10 cellular contexts compared by ENCODE assay signal in the genomic region with DNA sequence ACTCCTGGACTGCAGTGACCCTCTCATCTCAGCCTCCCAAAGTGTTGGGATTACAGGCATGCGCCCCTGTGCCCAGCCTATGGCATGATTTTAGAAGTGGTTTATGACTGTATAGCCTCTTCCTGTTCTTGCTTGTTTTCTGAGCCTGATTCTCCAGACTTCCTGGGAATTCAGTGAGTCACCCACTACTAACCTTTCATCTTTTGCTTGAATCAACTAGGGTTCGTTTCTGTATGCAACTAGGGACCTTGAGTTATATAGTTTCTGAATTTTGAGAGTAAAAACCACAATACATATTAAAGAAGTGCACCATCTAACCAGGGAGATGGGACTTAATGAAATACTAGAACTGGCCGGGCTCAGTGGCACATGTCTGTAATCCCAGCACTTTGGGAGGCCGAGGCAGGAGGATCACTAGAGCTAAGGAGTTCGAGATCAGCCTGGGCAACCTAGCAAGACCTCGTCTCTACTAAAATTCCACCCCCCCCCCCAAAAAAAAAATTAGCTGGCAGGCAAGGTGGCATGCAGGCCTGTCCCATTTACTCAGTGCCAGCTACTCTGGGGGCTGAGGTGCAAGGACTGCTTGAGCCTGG.
DNase-seq lines count a peak whose midpoint lies in the region; ATAC-seq and TF ChIP-seq lines count a peak whose summit lies in the region.
"Had no signal": no experiment of that assay in that cellular context is flagged by ENCODE, and none has a peak within 500 bp of the region (broad histone marks: within the 10 kb centered on the region; RNA-seq: fewer than 3 reads in every experiment).

No MANE protein-coding gene starts in this region.

- intact Hi-C loops in activated CD4-positive, alpha-beta T cell treated with anti-CD3 and anti-CD28 coated beads, Interleukin-2, amount 10 ng/mL, durations not matched to agents 24 days and 14 days (cut with micrococcal nuclease): loop anchor here (1.0 to 2.0 kb wide), 2 partner anchors 86 to 92 kb away; no protein-coding TSS in a partner anchor
- intact Hi-C loops in posterior vena cava (cut with DNase I): no loop called here

- H3K27ac Mint-ChIP-seq in activated CD4-positive, alpha-beta T cell treated with anti-CD3 and anti-CD28 coated beads, Interleukin-2, amount 10 ng/mL, durations not matched to agents 24 days and 14 days: peak overlapping the region; percentile 29
- H3K27ac Mint-ChIP-seq: B cell had no signal

- H3K36me3 Mint-ChIP-seq in activated CD4-positive, alpha-beta T cell treated with anti-CD3 and anti-CD28 coated beads, Interleukin-2, amount 10 ng/mL, durations not matched to agents 24 days and 14 days (ENCODE audit: low read depth): peaks cover 13% of the 10 kb centered on the region

- H3K4me1 Mint-ChIP-seq in activated CD4-positive, alpha-beta T cell treated with anti-CD3 and anti-CD28 coated beads, Interleukin-2, amount 10 ng/mL, durations not matched to agents 24 days and 14 days: peaks cover 37% of the 10 kb centered on the region

- ATAC-seq in activated CD4-positive, CD25-positive, alpha-beta regulatory T cell treated with anti-CD3 and anti-CD28 coated beads, Interleukin-2, amount 50 U/mL, for 24 hours: peak; percentile 24 to 38

- no peak for TF ChIP-seq CTCF in fibroblast of pulmonary artery (IDR thresholded peaks at IDR 0.05; ENCODE audit: low read length, missing control alignments)

- H3K4me3 ChIP-seq in fibroblast of pulmonary artery (replicated peaks; ENCODE audit: low read depth, low read length): no peak overlapping the region

- DNase-seq in activated CD4-positive, CD25-positive, alpha-beta regulatory T cell (lab: John Stamatoyannopoulos, UW): no peak
- peak; percentile 64 for DNase-seq in activated CD4-positive, alpha-beta T cell treated with anti-CD3 and anti-CD28 coated beads, Interleukin-2, amount 10 ng/mL, durations not matched to agents 24 days and 14 days
- DNase-seq in fibroblast of pulmonary artery (ENCODE audit: low read depth) (peak; percentile 83), GDM1 (lab: John Stamatoyannopoulos, UW) (no peak), amniotic stem cell (lab: John Stamatoyannopoulos, UW) (no peak), posterior vena cava (ENCODE audit: low spot score) (no peak)
- peak; percentile 34 for DNase-seq in stimulated activated CD8-positive, alpha-beta memory T cell treated with anti-CD3 and anti-CD28 coated beads, Interleukin-4, amount 100 ng/mL, for 48 hours
- DNase-seq: H7 had no signal

- no peaks in the 10 kb centered on the region for H3K27me3 Mint-ChIP-seq in activated CD4-positive, alpha-beta T cell treated with anti-CD3 and anti-CD28 coated beads, Interleukin-2, amount 10 ng/mL, durations not matched to agents 24 days and 14 days
- H3K27me3 Mint-ChIP-seq: B cell had no signal

- H3K4me3 Mint-ChIP-seq in activated CD4-positive, alpha-beta T cell treated with anti-CD3 and anti-CD28 coated beads, Interleukin-2, amount 10 ng/mL, durations not matched to agents 24 days and 14 days: peak overlapping the region; percentile 14

- peaks cover 6% of the 10 kb centered on the region for H3K9me3 Mint-ChIP-seq in activated CD4-positive, alpha-beta T cell treated with anti-CD3 and anti-CD28 coated beads, Interleukin-2, amount 10 ng/mL, durations not matched to agents 24 days and 14 days

Comparison
In these comparisons a context has a peak if more than half of its experiments do, and no peak if none do; other contexts are left out.
1. DNase-seq: peak in activated CD4-positive, alpha-beta T cell treated with anti-CD3 and anti-CD28 coated beads, Interleukin-2, amount 10 ng/mL, durations not matched to agents 24 days and 14 days (single experiment), fibroblast of pulmonary artery (single experiment) and stimulated activated CD8-positive, alpha-beta memory T cell treated with anti-CD3 and anti-CD28 coated beads, Interleukin-4, amount 100 ng/mL, for 48 hours (single experiment); none in activated CD4-positive, CD25-positive, alpha-beta regulatory T cell (0 of 4), GDM1 (single experiment), amniotic stem cell (single experiment) and posterior vena cava (single experiment).